ENCODE assay signal across 11 cellular contexts in genomic region chr11:1202154-1202775, GRCh38. TPM values are rescaled to one million over a fixed set of nuclear protein-coding genes. Genes with fewer than 3 reads are reported as not detected.
DNase-seq lines count a peak whose midpoint lies in the region; ATAC-seq and TF ChIP-seq lines count a peak whose summit lies in the region.
"Had no signal": no experiment of that assay in that cellular context is flagged by ENCODE, and none has a peak within 500 bp of the region (broad histone marks: within the 10 kb centered on the region; RNA-seq: fewer than 3 reads in every experiment).

No MANE protein-coding gene starts in this region.

- DNase-seq in activated CD4-positive, alpha-beta T cell treated with anti-CD3 and anti-CD28 coated beads for 36 hours, result peak; percentile 54
- DNase-seq in activated CD4-positive, alpha-beta T cell treated with anti-CD3 and anti-CD28 coated beads, Interleukin-2, amount 50 U/mL, for 1 hour, result no peak
- DNase-seq in Kasumi-1 (lab: John Stamatoyannopoulos, UW) (peak; percentile 14 to 33), ecto neural progenitor cell (ENCODE audit: low spot score) (peak; percentile 46), sigmoid colon (peak; percentile 63), germinal center (ENCODE audit: low spot score) (no peak), H4 (ENCODE audit: low spot score) (no peak), kidney glomerular epithelial cell (lab: John Stamatoyannopoulos, UW) (no peak)

- no peak overlapping the region for H3K27ac Mint-ChIP-seq in activated CD4-positive, alpha-beta T cell treated with anti-CD3 and anti-CD28 coated beads for 36 hours

- peak; percentile 73 for ATAC-seq in activated CD4-positive, alpha-beta T cell treated with anti-CD3 and anti-CD28 coated beads for 36 hours

- H3K27me3 ChIP-seq in sigmoid colon, result peaks cover 8 to 62% (median 37%) of the 10 kb centered on the region in 3 donors

- no peak for TF ChIP-seq POLR2A in sigmoid colon (IDR thresholded peaks at IDR 0.05)

- no peaks in the 10 kb centered on the region for H3K36me3 Mint-ChIP-seq in activated CD4-positive, alpha-beta T cell treated with anti-CD3 and anti-CD28 coated beads for 36 hours (ENCODE audit: low read depth)

- no peak for TF ChIP-seq CTCF in sigmoid colon (IDR thresholded peaks at IDR 0.05)

- no peaks in the 10 kb centered on the region for H3K4me1 Mint-ChIP-seq in activated CD4-positive, alpha-beta T cell treated with anti-CD3 and anti-CD28 coated beads for 36 hours

- POLR2A ChIA-PET in activated CD4-positive, alpha-beta T cell treated with anti-CD3 and anti-CD28 coated beads for 36 hours (lab: Charles Lee), result no interaction called here

- H3K4me3 ChIP-seq in sigmoid colon, result no peak overlapping the region
- H3K4me3 ChIP-seq: smooth muscle cell had no signal

- intact Hi-C loops in activated CD4-positive, alpha-beta T cell treated with anti-CD3 and anti-CD28 coated beads for 36 hours (cut with DNase I, micrococcal nuclease), result loop anchor here (2.0 to 10.0 kb wide), 3 partner anchors 90 to 373 kb away; no protein-coding TSS in a partner anchor
- intact Hi-C loops in sigmoid colon (cut with DNase I), result loop anchor here (2.0 to 5.0 kb wide), 2 partner anchors 100 to 373 kb away; no protein-coding TSS in a partner anchor

- no peaks in the 10 kb centered on the region for H3K27me3 Mint-ChIP-seq in activated CD4-positive, alpha-beta T cell treated with anti-CD3 and anti-CD28 coated beads for 36 hours

- CTCF ChIA-PET in activated CD4-positive, alpha-beta T cell treated with anti-CD3 and anti-CD28 coated beads for 36 hours (lab: Charles Lee), result interaction anchor here (0.8 kb wide), 1 partner anchor 313 kb away, joined by 3 read pairs; no protein-coding TSS in a partner anchor

- H3K9me3 Mint-ChIP-seq in activated CD4-positive, alpha-beta T cell treated with anti-CD3 and anti-CD28 coated beads for 36 hours (ENCODE audit: low read depth), result no peaks in the 10 kb centered on the region

- H3K4me1 ChIP-seq in sigmoid colon, result peaks cover 0 to 7% (median 3%) of the 10 kb centered on the region in 4 donors

- no peak for TF ChIP-seq EP300 in sigmoid colon (IDR thresholded peaks at IDR 0.05)

- WGBS in sigmoid colon, 2 donors, result 47 to 57% methylated on average over 18 of the region's 18 CpGs

- no peaks in the 10 kb centered on the region for H3K36me3 ChIP-seq in sigmoid colon

- no peaks in the 10 kb centered on the region for H3K9me3 ChIP-seq in sigmoid colon

- no peak overlapping the region for H3K27ac ChIP-seq in sigmoid colon

- no peak overlapping the region for H3K4me3 Mint-ChIP-seq in activated CD4-positive, alpha-beta T cell treated with anti-CD3 and anti-CD28 coated beads for 36 hours

RNA-seq across cellular contexts. Expression of gene MUC5B, which starts 20.6 kb away (rescaled TPM):
- total RNA-seq in activated CD4-positive, alpha-beta T cell treated with anti-CD3 and anti-CD28 coated beads for 36 hours, result not detected
- under 1 TPM in 1 of 4 donors, not detected in 3; 0.83 TPM for total RNA-seq in sigmoid colon
- 100 to 1,000 TPM in 1 of 3 donors, 1 to 10 TPM in 2; 1.4 to 131 (median 4.2) TPM for polyA plus RNA-seq in sigmoid colon
- total RNA-seq in H4 (2014; rRNA removed; shearing (Covaris generic)), result not detected in 2 replicates
- total RNA-seq: bronchial epithelial cell, frontal cortex, smooth muscle cell had no signal
- polyA plus RNA-seq: smooth muscle cell had no signal

RNA-seq across cellular contexts. Expression of gene MUC5AC, which starts 44.5 kb away (rescaled TPM):
- not detected for total RNA-seq in activated CD4-positive, alpha-beta T cell treated with anti-CD3 and anti-CD28 coated beads for 36 hours
- under 1 TPM in 1 of 4 donors, not detected in 3; under 0.01 TPM for total RNA-seq in sigmoid colon
- polyA plus RNA-seq in sigmoid colon, result under 1 TPM in 2 of 3 donors, not detected in 1; under 0.01 to 0.09 TPM
- total RNA-seq in H4 (2014; rRNA removed; shearing (Covaris generic)), result not detected in 2 replicates
- total RNA-seq: frontal cortex, smooth muscle cell had no signal
- polyA plus RNA-seq: smooth muscle cell had no signal

Comparison
In these comparisons a context has a peak if more than half of its experiments do, and no peak if none do; other contexts are left out.
1. DNase-seq: peak in activated CD4-positive, alpha-beta T cell treated with anti-CD3 and anti-CD28 coated beads for 36 hours (single experiment), Kasumi-1 (2 of 2), ecto neural progenitor cell (single experiment) and sigmoid colon (single experiment); none in activated CD4-positive, alpha-beta T cell treated with anti-CD3 and anti-CD28 coated beads, Interleukin-2, amount 50 U/mL, for 1 hour (single experiment), germinal center (single experiment), H4 (single experiment) and kidney glomerular epithelial cell (single experiment).